In genomic region chr10:71623098-71623985, GRCh38 we compare ENCODE assay signal across 8 cellular contexts.
A peak's percentile ranks its signal among the peaks of the same experiment; 100 is the strongest.
DNase-seq lines count a peak whose midpoint lies in the region; ATAC-seq and TF ChIP-seq lines count a peak whose summit lies in the region.

No MANE protein-coding gene starts in this region.

- H3K9ac ChIP-seq in iPS-20b (ENCODE audit: low read depth, low read length) = peak overlapping the region; percentile 18; the same call in 1 of the 2 replicates

- DNase-seq in Right ventricle myocardium inferior (ENCODE audit: missing footprints) (no peak), right atrium auricular region (ENCODE audit: low spot score) (no peak), UCSD-AML1 (lab: John Stamatoyannopoulos, UW; ENCODE audit: unreplicated experiment) (peak; percentile 71), vagina (ENCODE audit: extremely low spot score in 2 of 2) (no peak), NCI-H748 treated with DMSO at 0.1 percent for 48 hours (lab: John Stamatoyannopoulos, UW) (no peak)
- DNase-seq in stimulated activated naive CD8-positive, alpha-beta T cell treated with anti-CD3 and anti-CD28 coated beads, Interleukin-15, Interleukin-2, amounts not matched to agents 100 U/mL and 50 U/mL, for 24 hours = no peak

- H3K27me3 ChIP-seq in right atrium auricular region (no peaks in the 10 kb centered on the region), iPS-20b (ENCODE audit: insufficient read depth, low read length) (peaks cover 14% of the 10 kb centered on the region; the same call in 1 of the 2 replicates), vagina (no peaks in the 10 kb centered on the region)

- no peak for TF ChIP-seq POLR2A in vagina (IDR thresholded peaks at IDR 0.05)

- H3K4me3 ChIP-seq in right atrium auricular region = no peak overlapping the region
- no peak overlapping the region; the same call in 1 of the 2 replicates for H3K4me3 ChIP-seq in iPS-20b (ENCODE audit: low read length)
- H3K4me3 ChIP-seq in vagina = no peak overlapping the region

- H3K4me1 ChIP-seq in right atrium auricular region (peaks cover 0 to 23% of the 10 kb centered on the region in 2 donors), iPS-20b (ENCODE audit: insufficient read depth, low read length) (peaks cover 45% of the 10 kb centered on the region), vagina (peaks cover 35% of the 10 kb centered on the region)

- no peak overlapping the region for H3K27ac ChIP-seq in right atrium auricular region
- no peak overlapping the region for H3K27ac ChIP-seq in iPS-20b (ENCODE audit: low read length)
- H3K27ac ChIP-seq in vagina = peak overlapping the region; percentile 83

- peak; percentile 24 for ATAC-seq in Right ventricle myocardium inferior
- no peak for ATAC-seq in stimulated activated naive CD8-positive, alpha-beta T cell treated with anti-CD3 and anti-CD28 coated beads, Interleukin-15, Interleukin-2, amounts not matched to agents 100 U/mL and 50 U/mL, for 24 hours
- no peak for ATAC-seq in activated CD4-positive, CD25-positive, alpha-beta regulatory T cell treated with anti-CD3 and anti-CD28 coated beads, Interleukin-2, amount 50 U/mL, for 24 hours

- H3K9me3 ChIP-seq in right atrium auricular region (no peaks in the 10 kb centered on the region), iPS-20b (ENCODE audit: insufficient read depth, low read depth, low read length) (no peaks in the 10 kb centered on the region), vagina (no peaks in the 10 kb centered on the region)

- peak in 1 of 2 donors; percentile 45 for TF ChIP-seq CTCF in right atrium auricular region (IDR thresholded peaks at IDR 0.05)
- TF ChIP-seq CTCF in vagina (IDR thresholded peaks at IDR 0.05) = no peak

- intact Hi-C loops in Right ventricle myocardium inferior (cut with DNase I) = loop anchor here (5.0 kb wide), 1 partner anchor 306 kb away; the partner anchor contains the start of gene SLC29A3
- intact Hi-C loops in vagina (cut with DNase I) = no loop called here

- no peaks in the 10 kb centered on the region for H3K36me3 ChIP-seq in right atrium auricular region
- H3K36me3 ChIP-seq in iPS-20b (ENCODE audit: insufficient read depth, low read depth, low read length) = no peaks in the 10 kb centered on the region
- H3K36me3 ChIP-seq in vagina = no peaks in the 10 kb centered on the region
